Comparison of ENCODE assay signal across 26 cellular contexts in the genomic region with DNA sequence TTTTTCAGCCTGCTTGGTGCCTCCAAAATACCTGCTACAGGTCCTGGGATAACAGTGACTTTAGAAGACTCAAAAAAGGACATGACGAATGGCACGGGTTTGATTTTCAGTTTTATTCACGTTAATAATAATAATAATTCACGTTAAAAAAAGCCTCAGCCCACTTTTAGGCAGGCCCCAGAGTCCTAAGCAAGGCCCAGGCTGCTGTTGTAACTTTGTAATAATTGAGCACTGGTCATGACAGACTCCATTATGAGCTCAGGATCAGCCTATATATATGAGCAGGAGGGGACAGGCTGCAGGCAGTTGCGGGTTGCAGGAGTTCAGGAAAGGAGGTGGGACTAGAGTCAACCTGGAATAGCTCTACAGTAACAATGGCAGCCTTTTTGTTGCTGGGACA. TPM values are rescaled to one million over a fixed set of nuclear protein-coding genes. Genes with fewer than 3 reads are reported as not detected.
DNase-seq lines count a peak whose midpoint lies in the region; ATAC-seq, FAIRE-seq and TF ChIP-seq lines count a peak whose summit lies in the region.
"Had no signal": no experiment of that assay in that cellular context is flagged by ENCODE, and none has a peak within 500 bp of the region (broad histone marks: within the 10 kb centered on the region; RNA-seq: fewer than 3 reads in every experiment).

A gene with protein sequence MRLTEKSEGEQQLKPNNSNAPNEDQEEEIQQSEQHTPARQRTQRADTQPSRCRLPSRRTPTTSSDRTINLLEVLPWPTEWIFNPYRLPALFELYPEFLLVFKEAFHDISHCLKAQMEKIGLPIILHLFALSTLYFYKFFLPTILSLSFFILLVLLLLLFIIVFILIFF (plus strand): TSS at position 301 of the 400 bp plus-strand sequence. CDS start 1,350 bp downstream, outside the sequence.

- H2BK5ac ChIP-seq in H1 (ENCODE audit: low read depth, low read length) = no peak within 1 kb of the TSS
- H2BK5ac ChIP-seq in neuronal stem cell (ENCODE audit: low read length) = no peak within 1 kb of the TSS

- H3K9me3 ChIP-seq in T-helper 17 cell (ENCODE audit: control insufficient read depth, low read length, poor library complexity, severe bottlenecking) (no peaks in the 10 kb centered on the region), H1 (ENCODE audit: insufficient read depth in 2 of 2, low read depth in 1 of 2, low read length in 1 of 2) (no peaks in the 10 kb centered on the region), neuronal stem cell (replicated peaks in 1 of 2; ENCODE audit: control insufficient read depth in 2 of 2, insufficient read depth in 1 of 2, low read depth in 1 of 2, low read length in 2 of 2) (no peaks in the 10 kb centered on the region)

- H4K91ac ChIP-seq in H1 (replicated peaks; ENCODE audit: insufficient read length, low read length) (no peak within 1 kb of the TSS), neuronal stem cell (ENCODE audit: low read depth, low read length, poor library complexity) (no peak within 1 kb of the TSS)

- H3K14ac ChIP-seq in H1 (ENCODE audit: insufficient read length) = no peak within 1 kb of the TSS
- H3K14ac ChIP-seq in neuronal stem cell (ENCODE audit: low read length) = no peak within 1 kb of the TSS

- CTCF ChIA-PET in Calu3 (lab: Charles Lee) (interaction anchor here (1.0 kb wide), 1 partner anchor 19 kb away, joined by 4 read pairs; no protein-coding TSS in a partner anchor), H1 (lab: Charles Lee; ENCODE audit: partially characterized antibody) (interaction anchor here (0.6 to 4.4 kb wide), 23 partner anchors 8 to 130 kb away, joined by 3 to 33 read pairs (median 6); no protein-coding TSS in a partner anchor)

- no peak for DNase-seq in Calu3
- DNase-seq in T-helper 17 cell = no peak
- no peak for DNase-seq in H1 (ENCODE audit: low read depth in 1 of 2, low spot score in 2 of 2)
- DNase-seq in neural crest cell (ENCODE audit: low read depth, low spot score) = no peak
- DNase-seq in NCI-H748 (lab: John Stamatoyannopoulos, UW; ENCODE audit: unreplicated experiment) = no peak
- no peak for DNase-seq in neuronal stem cell (ENCODE audit: low spot score)
- DNase-seq in NCI-H128 (lab: John Stamatoyannopoulos, UW; ENCODE audit: unreplicated experiment) = no peak
- DNase-seq: AML-193; C1 segment of cervical spinal cord; CD8-positive, alpha-beta T cell; KBM-7; NCI-H1092; NCI-H146; NCI-H2029; NCI-H2227 treated with DMSO at 0.1 percent for 48 hours; NCI-H524; NCI-H82; SIG-M5 had no signal

- BruUV-seq in Calu3 (replicated peaks; lab: Mats Ljungman, UMichigan) = no TSS peak

- H3K4me3 ChIP-seq in H1 (ENCODE audit: extremely low read depth in 1 of 4, insufficient read depth in 2 of 4, low read depth in 3 of 4, low read length in 4 of 4) (no peak within 1 kb of the TSS), neuronal stem cell (ENCODE audit: low read length in 2 of 2) (no peak within 1 kb of the TSS)

- TF ChIP-seq CTCF in Calu3 (IDR thresholded peaks at IDR 0.05; ENCODE audit: unreplicated experiment) (no peak), H1 (IDR thresholded peaks at IDR 0.05; ENCODE audit: control extremely low read depth in 1 of 3, insufficient read depth in 1 of 3, low read depth in 1 of 3, low read length in 3 of 3) (no peak), neural crest cell (conservative IDR thresholded peaks at IDR 0.05) (no peak)

- H3K27me3 Mint-ChIP-seq in Calu3 (ENCODE audit: unreplicated experiment) (peaks cover 76% of the 10 kb centered on the region), T-helper 17 cell (no peaks in the 10 kb centered on the region), neural crest cell (ENCODE audit: low read depth) (no peaks in the 10 kb centered on the region)

- H3K36me3 Mint-ChIP-seq in Calu3 (ENCODE audit: insufficient read depth, unreplicated experiment) = no peaks in the 10 kb centered on the region
- no peaks in the 10 kb centered on the region for H3K36me3 Mint-ChIP-seq in T-helper 17 cell (ENCODE audit: low read depth)
- H3K36me3 Mint-ChIP-seq in neural crest cell (ENCODE audit: low read depth) = no peaks in the 10 kb centered on the region
- H3K36me3 Mint-ChIP-seq: CD8-positive, alpha-beta T cell had no signal

- H2AFZ ChIP-seq in H1 (ENCODE audit: low read length) (no peak within 1 kb of the TSS), neuronal stem cell (ENCODE audit: low read length) (no peak within 1 kb of the TSS)

- H3K23ac ChIP-seq in H1 (ENCODE audit: insufficient read length) = no peak within 1 kb of the TSS
- H3K23ac ChIP-seq in neuronal stem cell (ENCODE audit: low read depth, low read length, poor library complexity) = no peak within 1 kb of the TSS

- H3K23me2 ChIP-seq in H1 (ENCODE audit: low read depth, low read length) = no peaks in the 10 kb centered on the region; the same call in 1 of the 2 replicates

- 83% methylated on average over 5 of the region's 5 CpGs; no CpG with 5 or more reads in 1 of the 2 experiments for WGBS in H1 (ENCODE audit: extremely low coverage in 1 of 2, insufficient coverage in 1 of 2, insufficient read length in 1 of 2, insufficient replicate concordance in 2 of 2, low coverage in 1 of 2, low lambda C conversion rate in 2 of 2, missing lambda C conversion rate in 1 of 2), 2 experiments
- WGBS in neuronal stem cell (ENCODE audit: extremely low coverage in 2 of 2, insufficient read length in 2 of 2, insufficient replicate concordance in 1 of 2), 2 donors = no CpG with 5 or more reads among the region's 5 CpGs

- no peak within 1 kb of the TSS for H4K8ac ChIP-seq in H1 (ENCODE audit: extremely low read depth, insufficient read depth, low read length)
- H4K8ac ChIP-seq in neuronal stem cell (ENCODE audit: low read depth, low read length) = no peak within 1 kb of the TSS

- H3K56ac ChIP-seq in H1 (replicated peaks; ENCODE audit: insufficient read length, low read depth, low read length) = no peak within 1 kb of the TSS

- H3K9ac ChIP-seq in H1 (replicated peaks in 1 of 4; ENCODE audit: extremely low read depth in 1 of 4, low read depth in 3 of 4, low read length in 3 of 4) (peak within 1 kb of the TSS in 1 of 4 experiments; percentile 19; a peak in 1 of 7 replicates), neuronal stem cell (ENCODE audit: low read depth, low read length, poor library complexity) (no peak within 1 kb of the TSS)

- H2AK5ac ChIP-seq in H1 (ENCODE audit: low read depth, low read length) (no peak within 1 kb of the TSS), neuronal stem cell (ENCODE audit: low read depth, low read length) (no peak within 1 kb of the TSS)

- H3K36me3 ChIP-seq in H1 (ENCODE audit: control insufficient read depth in 2 of 4, insufficient read depth in 4 of 4, low read length in 3 of 4) = no peaks in the 10 kb centered on the region
- no peaks in the 10 kb centered on the region for H3K36me3 ChIP-seq in neuronal stem cell (replicated peaks in 1 of 2; ENCODE audit: control insufficient read depth in 2 of 2, insufficient read depth in 2 of 2, low read length in 2 of 2)

- no peaks in the 10 kb centered on the region for H3K79me2 ChIP-seq in H1 (ENCODE audit: control insufficient read depth in 1 of 2, insufficient read depth in 2 of 2, low read length in 2 of 2)

- intact Hi-C loops in Calu3 (cut with micrococcal nuclease; ENCODE audit: unreplicated experiment) = loop anchor here (5.0 kb wide), 1 partner anchor 62 kb away; no protein-coding TSS in a partner anchor

- H3K27me3 ChIP-seq in H1 (replicated peaks in 1 of 4; ENCODE audit: control insufficient read depth in 3 of 4, extremely low read depth in 1 of 4, insufficient read depth in 3 of 4, low read length in 3 of 4) (no peaks in the 10 kb centered on the region), neuronal stem cell (ENCODE audit: control insufficient read depth in 3 of 3, insufficient read depth in 3 of 3, low read depth in 1 of 3, low read length in 3 of 3) (peaks cover 0 to 4% (median 0%) of the 10 kb centered on the region in 3 experiments)

- no peak for TF ChIP-seq POLR2A in H1 (IDR thresholded peaks at IDR 0.05; ENCODE audit: control extremely low read depth in 1 of 2, low read depth in 2 of 2, low read length in 2 of 2)

- ATAC-seq in T-helper 17 cell = no peak
- ATAC-seq in HG03025 (IDR thresholded peaks at IDR 0.05; ENCODE audit: low FRiP score, unreplicated experiment) = no peak
- ATAC-seq: CD8-positive, alpha-beta T cell had no signal

- H3K4me2 ChIP-seq in H1 (ENCODE audit: insufficient read depth in 1 of 2, low read depth in 2 of 2, low read length in 2 of 2) (peak within 1 kb of the TSS in 1 of 2 experiments; percentile 42; a peak in 2 of 4 replicates), neuronal stem cell (ENCODE audit: insufficient read depth, low read length, poor library complexity, severe bottlenecking) (no peak within 1 kb of the TSS)

- no peak for TF ChIP-seq RAD21 in H1 (IDR thresholded peaks at IDR 0.05 in 1 of 2, conservative IDR thresholded peaks at IDR 0.05 in 1 of 2; ENCODE audit: low read depth in 2 of 2, low read length in 2 of 2)

- H2BK12ac ChIP-seq in H1 (ENCODE audit: low read depth, low read length) (no peak within 1 kb of the TSS), neuronal stem cell (ENCODE audit: low read length) (no peak within 1 kb of the TSS)

- H2BK15ac ChIP-seq in H1 (ENCODE audit: low read length) = no peak within 1 kb of the TSS
- H2BK15ac ChIP-seq in neuronal stem cell (ENCODE audit: low read length) = no peak within 1 kb of the TSS

- no peaks in the 10 kb centered on the region for H3K9me3 Mint-ChIP-seq in Calu3 (ENCODE audit: low read depth, unreplicated experiment)
- H3K9me3 Mint-ChIP-seq in neural crest cell = peaks cover 3% of the 10 kb centered on the region
- H3K9me3 Mint-ChIP-seq: CD8-positive, alpha-beta T cell had no signal

- H3K79me1 ChIP-seq in H1 (ENCODE audit: low read depth, low read length) (no peaks in the 10 kb centered on the region), neuronal stem cell (ENCODE audit: low read depth, low read length) (no peaks in the 10 kb centered on the region)

- peak within 1 kb of the TSS; percentile 41 for H3K27ac Mint-ChIP-seq in Calu3 (ENCODE audit: unreplicated experiment)
- H3K27ac Mint-ChIP-seq in T-helper 17 cell = peak within 1 kb of the TSS; percentile 69
- H3K27ac Mint-ChIP-seq in neural crest cell (ENCODE audit: unreplicated experiment) = peak within 1 kb of the TSS; percentile 70
- H3K27ac Mint-ChIP-seq: CD8-positive, alpha-beta T cell had no signal

- no peak for FAIRE-seq in H1 (lab: Jason Lieb, UNC)
- FAIRE-seq: G401.6 had no signal

- H2BK20ac ChIP-seq in H1 (ENCODE audit: low read length) = peak within 1 kb of the TSS; percentile 48; the same call in 1 of the 2 replicates

- no peak within 1 kb of the TSS for H4K5ac ChIP-seq in H1 (ENCODE audit: insufficient read length, low read depth, low read length)

- peak within 1 kb of the TSS; percentile 62; the same call in 1 of the 2 replicates for H3K27ac ChIP-seq in H1 (ENCODE audit: low read depth, low read length)
- no peak within 1 kb of the TSS for H3K27ac ChIP-seq in neuronal stem cell (replicated peaks; ENCODE audit: low read length)
- H3K27ac ChIP-seq: HL-60 had no signal

- no peak for TF ChIP-seq EP300 in H1 (IDR thresholded peaks at IDR 0.05; ENCODE audit: borderline replicate concordance in 1 of 2, low read depth in 2 of 2, low read length in 2 of 2)

- POLR2A ChIA-PET in H1 (lab: Charles Lee; ENCODE audit: partially characterized antibody) = interaction anchor here (1.0 to 4.5 kb wide), 7 partner anchors 31 to 65 kb away, joined by 3 to 17 read pairs (median 4); no protein-coding TSS in a partner anchor

- H3K4ac ChIP-seq in H1 (replicated peaks; ENCODE audit: insufficient read length, low read depth, low read length) (no peak within 1 kb of the TSS), neuronal stem cell (ENCODE audit: low read length) (no peak within 1 kb of the TSS)

- H3K18ac ChIP-seq in H1 (ENCODE audit: extremely low read depth, low read length) (no peak within 1 kb of the TSS), neuronal stem cell (ENCODE audit: low read length) (no peak within 1 kb of the TSS)

- H3K4me1 ChIP-seq in H1 (replicated peaks in 1 of 4; ENCODE audit: control insufficient read depth in 3 of 4, insufficient read depth in 4 of 4, low read length in 3 of 4) = peaks cover 0 to 6% (median 3%) of the 10 kb centered on the region in 4 experiments; a peak in 5 of 7 replicates
- peaks cover 2 to 4% of the 10 kb centered on the region in 2 donors for H3K4me1 ChIP-seq in neuronal stem cell (ENCODE audit: control insufficient read depth in 2 of 2, insufficient read depth in 1 of 2, low read depth in 1 of 2, low read length in 2 of 2)

- no peaks in the 10 kb centered on the region for H4K20me1 ChIP-seq in H1 (replicated peaks in 1 of 2; ENCODE audit: control insufficient read depth in 1 of 2, insufficient read depth in 2 of 2, low read length in 2 of 2)

- no peak within 1 kb of the TSS for H3K4me3 Mint-ChIP-seq in Calu3 (ENCODE audit: low read depth, unreplicated experiment)
- no peak within 1 kb of the TSS for H3K4me3 Mint-ChIP-seq in T-helper 17 cell
- no peak within 1 kb of the TSS for H3K4me3 Mint-ChIP-seq in neural crest cell
- H3K4me3 Mint-ChIP-seq: CD8-positive, alpha-beta T cell had no signal

- H2BK120ac ChIP-seq in H1 (replicated peaks; ENCODE audit: low read depth, low read length) (no peak within 1 kb of the TSS), neuronal stem cell (ENCODE audit: low read depth, low read length) (no peak within 1 kb of the TSS)

- H3K4me1 Mint-ChIP-seq in Calu3 (ENCODE audit: low read depth, unreplicated experiment) (no peaks in the 10 kb centered on the region), T-helper 17 cell (peaks cover 3% of the 10 kb centered on the region), neural crest cell (peaks cover 13% of the 10 kb centered on the region)

RNA-seq across cellular contexts. Expression of the gene that starts here (rescaled TPM):
- total RNA-seq in Calu3 (2022) (not detected in 2 replicates), T-helper 17 cell (not detected), neural crest cell (2.0 TPM in 1 of 2 replicates, not detected in the other)
- total RNA-seq in H1 (2021; fragmentation: NEBNext Ultra II Directional; extraction: Animal tissue kit (Norgen Biotek cat#: 25700)) = not detected in 2 replicates
- 0.31 and 0.65 TPM in 2 replicates for polyA plus RNA-seq in H1 (2011; rRNA removed)
- polyA plus RNA-seq in H1 (2011; cell fraction: cytosol; rRNA removed) = 0.50 TPM
- not detected for polyA plus RNA-seq in H1 (2011; cell fraction: nucleus; rRNA removed)
- polyA plus RNA-seq in H1 (2012, experiment 1 of 2) = 0.34 TPM in 1 of 4 replicates, not detected in the others
- not detected for polyA plus RNA-seq in H1 (2012, experiment 2 of 2)
- polyA plus RNA-seq in H1 (2013, experiment 1 of 2) = 0.41 TPM
- 0.42 TPM for polyA plus RNA-seq in H1 (2013, experiment 2 of 2)
- 2.0 TPM in 1 of 2 replicates, not detected in the other for polyA minus RNA-seq in H1 (2011; rRNA and poly(A)+ RNA removed)
- polyA minus RNA-seq in H1 (2011; cell fraction: cytosol; rRNA and poly(A)+ RNA removed) = not detected
- not detected for polyA minus RNA-seq in H1 (2011; cell fraction: nucleus; rRNA and poly(A)+ RNA removed)
- 4.5 TPM for polyA plus RNA-seq in neuronal stem cell (2013, experiment 1 of 2)
- 4.0 TPM for polyA plus RNA-seq in neuronal stem cell (2013, experiment 2 of 2)
- total RNA-seq: A172; CD8-positive, alpha-beta T cell; Daoy; H4; HT-29 had no signal
- polyA plus RNA-seq: AG04450 had no signal
